In genomic region chr18:48640566-48641270, GRCh38 we compare ENCODE assay signal across 17 cellular contexts.
DNase-seq lines count a peak whose midpoint lies in the region; ATAC-seq and TF ChIP-seq lines count a peak whose summit lies in the region.
"Had no signal": no experiment of that assay in that cellular context is flagged by ENCODE, and none has a peak within 500 bp of the region (broad histone marks: within the 10 kb centered on the region; RNA-seq: fewer than 3 reads in every experiment).

No MANE protein-coding gene starts in this region.

- peak; percentile 22 for DNase-seq in activated CD8-positive, alpha-beta memory T cell treated with anti-CD3 and anti-CD28 coated beads, Interleukin-2, amount 50 U/mL, for 48 hours
- no peak for DNase-seq in activated CD8-positive, alpha-beta memory T cell treated with anti-CD3 and anti-CD28 coated beads, Interleukin-2, amount 10 ng/mL, durations not matched to agents 7 days and 5 days
- peak; percentile 72 for DNase-seq in IMR-90
- DNase-seq in dermis blood vessel endothelial cell: peak; percentile 50
- peak; percentile 88 for DNase-seq in osteoblast (ENCODE audit: insufficient read length, low spot score, missing footprints)
- DNase-seq in trophoblast cell: no peak
- DNase-seq: activated CD4-positive, alpha-beta T cell treated with anti-CD3 and anti-CD28 coated beads, Interleukin-2, amount 50 U/mL, for 1 hour; activated naive CD4-positive, alpha-beta T cell treated with anti-CD3 and anti-CD28 coated beads, Interleukin-2, amount 50 U/mL, for 16 hours; left colon; NCI-H2029 treated with DMSO at 0.1 percent for 48 hours; NCI-H82; retina had no signal

- no peak overlapping the region; the same call in 1 of the 2 replicates for H3K18ac ChIP-seq in IMR-90 (ENCODE audit: low read depth, low read length)
- no peak overlapping the region for H3K18ac ChIP-seq in trophoblast cell (ENCODE audit: low read length)

- ATAC-seq in activated CD8-positive, alpha-beta memory T cell treated with anti-CD3 and anti-CD28 coated beads, Interleukin-2, amount 10 ng/mL, durations not matched to agents 7 days and 5 days: no peak
- ATAC-seq in IMR-90 (ENCODE audit: low read depth) (peak; percentile 62), HG02981 (IDR thresholded peaks at IDR 0.05; ENCODE audit: unreplicated experiment) (no peak), HG02759 (IDR thresholded peaks at IDR 0.05; ENCODE audit: unreplicated experiment) (no peak)
- ATAC-seq: left colon, Panc1 had no signal

- H3K9ac ChIP-seq in IMR-90 (ENCODE audit: low read depth, low read length) (no peak overlapping the region), trophoblast cell (ENCODE audit: low read length) (no peak overlapping the region)

- H3K27me3 ChIP-seq in IMR-90 (ENCODE audit: control insufficient read depth, insufficient read depth, low read length) (no peaks in the 10 kb centered on the region), osteoblast (ENCODE audit: insufficient read depth, low read length) (no peaks in the 10 kb centered on the region), trophoblast cell (ENCODE audit: insufficient read depth, low read length) (no peaks in the 10 kb centered on the region)
- H3K27me3 ChIP-seq: uterus had no signal

- BruUV-seq in IMR-90 (replicated peaks; lab: Mats Ljungman, UMichigan): no TSS peak

- WGBS in IMR-90 (ENCODE audit: extremely low coverage in 2 of 2, insufficient read length in 1 of 2), 2 experiments: 60% methylated on average over 1 of the region's 6 CpGs; no CpG with 5 or more reads in 1 of the 2 experiments
- no CpG with 5 or more reads among the region's 6 CpGs for WGBS in trophoblast cell (ENCODE audit: extremely low coverage, insufficient coverage, insufficient read length)

- H4K20me1 ChIP-seq in IMR-90 (ENCODE audit: insufficient read depth, low read length): peaks cover 38% of the 10 kb centered on the region
- H4K20me1 ChIP-seq in osteoblast (ENCODE audit: insufficient read depth, low read length): peaks cover 89% of the 10 kb centered on the region

- 0 out of 3 replicates have a peak overlapping the region, but pooled peaks have one; percentile 13 for H2BK15ac ChIP-seq in IMR-90 (ENCODE audit: low read depth, low read length)

- TF ChIP-seq RAD21 in IMR-90 (IDR thresholded peaks at IDR 0.05; ENCODE audit: low read length): peak; percentile 15; the same call in 1 of the 2 replicates

- H3K4ac ChIP-seq in IMR-90 (ENCODE audit: low read depth, low read length) (peak overlapping the region; percentile 34), trophoblast cell (ENCODE audit: low read depth, low read length) (no peak overlapping the region)

- dilution Hi-C loops in IMR-90 (cut with HindIII; ENCODE audit: low sequenced_read_pairs, unreplicated experiment): no loop called here

- H3K27ac ChIP-seq in IMR-90 (ENCODE audit: insufficient read depth, low read length): peak overlapping the region; percentile 23; the same call in 1 of the 2 replicates
- no peak overlapping the region for H3K27ac ChIP-seq in osteoblast (ENCODE audit: low read depth, low read length)
- no peak overlapping the region for H3K27ac ChIP-seq in trophoblast cell (ENCODE audit: low read depth, low read length)
- H3K27ac ChIP-seq: uterus had no signal

- peak overlapping the region; percentile 14; the same call in 1 of the 2 replicates for H3K23ac ChIP-seq in IMR-90 (ENCODE audit: low read depth, low read length)
- H3K23ac ChIP-seq in trophoblast cell (ENCODE audit: low read length): no peak overlapping the region

- no peak for TF ChIP-seq POLR2A in IMR-90 (IDR thresholded peaks at IDR 0.05; ENCODE audit: low read depth, low read length)

- peaks cover 57% of the 10 kb centered on the region for H3K9me1 ChIP-seq in IMR-90 (ENCODE audit: insufficient read depth, low read length)

- H4K12ac ChIP-seq in trophoblast cell (ENCODE audit: low read depth, low read length): no peak overlapping the region

- peak overlapping the region; percentile 58 for H2BK120ac ChIP-seq in IMR-90 (ENCODE audit: low read depth, low read length)
- no peak overlapping the region for H2BK120ac ChIP-seq in trophoblast cell (ENCODE audit: insufficient read depth, low read length, poor library complexity)

- H3K4me3 Mint-ChIP-seq in activated CD8-positive, alpha-beta memory T cell treated with anti-CD3 and anti-CD28 coated beads, Interleukin-2, amount 10 ng/mL, durations not matched to agents 7 days and 5 days: no peak overlapping the region
- H3K4me3 Mint-ChIP-seq: brain had no signal

- peak overlapping the region; percentile 15 for H2BK5ac ChIP-seq in IMR-90 (ENCODE audit: low read depth, low read length, poor library complexity, severe bottlenecking)
- H2BK5ac ChIP-seq in trophoblast cell (ENCODE audit: low read depth, low read length, poor library complexity): no peak overlapping the region

- H3K14ac ChIP-seq in IMR-90 (replicated peaks; ENCODE audit: low read depth, low read length) (peak overlapping the region; percentile 51; the same call in 1 of the 2 replicates), trophoblast cell (ENCODE audit: low read length) (no peak overlapping the region)

- H2AK9ac ChIP-seq in IMR-90 (replicated peaks; ENCODE audit: low read depth, low read length, poor library complexity): no peak overlapping the region

- no peak overlapping the region for H3K56ac ChIP-seq in IMR-90 (ENCODE audit: extremely low read depth, insufficient read depth, low read length)

- no peak overlapping the region for H3K4me3 ChIP-seq in IMR-90 (ENCODE audit: insufficient read depth, low read depth, low read length)
- H3K4me3 ChIP-seq in osteoblast (ENCODE audit: insufficient read depth, low read length): no peak overlapping the region
- H3K4me3 ChIP-seq in trophoblast cell (ENCODE audit: low read depth, low read length): no peak overlapping the region
- H3K4me3 ChIP-seq: uterus had no signal

- H2AFZ ChIP-seq in IMR-90 (replicated peaks; ENCODE audit: low read length, poor library complexity): no peak overlapping the region
- H2AFZ ChIP-seq in osteoblast (ENCODE audit: low read length): no peak overlapping the region
- no peak overlapping the region for H2AFZ ChIP-seq in trophoblast cell (ENCODE audit: insufficient read depth, low read length, poor library complexity)

- H3K79me2 ChIP-seq in osteoblast (ENCODE audit: insufficient read depth, low read length): peaks cover 6% of the 10 kb centered on the region
- H3K79me2 ChIP-seq in trophoblast cell (ENCODE audit: control insufficient read depth, insufficient read depth, low read length, poor library complexity): no peaks in the 10 kb centered on the region

- no peaks in the 10 kb centered on the region for H3K27me3 Mint-ChIP-seq in activated CD8-positive, alpha-beta memory T cell treated with anti-CD3 and anti-CD28 coated beads, Interleukin-2, amount 10 ng/mL, durations not matched to agents 7 days and 5 days

- no peak overlapping the region for H3K27ac Mint-ChIP-seq in activated CD8-positive, alpha-beta memory T cell treated with anti-CD3 and anti-CD28 coated beads, Interleukin-2, amount 10 ng/mL, durations not matched to agents 7 days and 5 days

- no peaks in the 10 kb centered on the region for H3K36me3 Mint-ChIP-seq in activated CD8-positive, alpha-beta memory T cell treated with anti-CD3 and anti-CD28 coated beads, Interleukin-2, amount 10 ng/mL, durations not matched to agents 7 days and 5 days

- H2BK12ac ChIP-seq in trophoblast cell (ENCODE audit: low read length): no peak overlapping the region

- no peak overlapping the region for H4K5ac ChIP-seq in IMR-90 (ENCODE audit: low read depth, low read length)

- in situ Hi-C loops in IMR-90 (cut with MboI; ENCODE audit: low sequenced_read_pairs): loop anchor here (25.0 kb wide), 1 partner anchor 1647 kb away; the partner anchor contains the start of genes CXXC1 and MBD1

- POLR2A ChIA-PET in IMR-90 (lab: Charles Lee; ENCODE audit: unreplicated experiment): no interaction called here

- H3K4me2 ChIP-seq in IMR-90 (ENCODE audit: low read depth, low read length) (0 out of 2 replicates have a peak overlapping the region, but pooled peaks have one; percentile 3), osteoblast (ENCODE audit: insufficient read depth, low read length) (peak overlapping the region; percentile 24), trophoblast cell (ENCODE audit: low read length) (no peak overlapping the region)

- H4K91ac ChIP-seq in IMR-90 (ENCODE audit: insufficient read depth, low read depth, low read length) (peak overlapping the region; percentile 66), trophoblast cell (ENCODE audit: low read depth, low read length) (no peak overlapping the region)

- H3K4me1 Mint-ChIP-seq in activated CD8-positive, alpha-beta memory T cell treated with anti-CD3 and anti-CD28 coated beads, Interleukin-2, amount 10 ng/mL, durations not matched to agents 7 days and 5 days: no peaks in the 10 kb centered on the region

- peak overlapping the region; percentile 23; the same call in 1 of the 2 replicates for H2BK20ac ChIP-seq in IMR-90 (ENCODE audit: low read depth, low read length)

- CTCF ChIA-PET in activated CD8-positive, alpha-beta memory T cell treated with anti-CD3 and anti-CD28 coated beads, Interleukin-2, amount 10 ng/mL, durations not matched to agents 7 days and 5 days (lab: Charles Lee): interaction anchor here (1.4 kb wide), 1 partner anchor 165 kb away, joined by 4 read pairs; no protein-coding TSS in a partner anchor
- CTCF ChIA-PET in IMR-90 (lab: Yijun Ruan, JAX): interaction anchor here (1.1 to 1.2 kb wide), 3 partner anchors 22 to 165 kb away, joined by 3 to 4 read pairs (median 3); no protein-coding TSS in a partner anchor

- H3K9me3 ChIP-seq in IMR-90 (ENCODE audit: control insufficient read depth, insufficient read depth, low read length): no peaks in the 10 kb centered on the region
- H3K9me3 ChIP-seq in osteoblast (ENCODE audit: low read depth, low read length): no peaks in the 10 kb centered on the region
- H3K9me3 ChIP-seq in trophoblast cell (ENCODE audit: insufficient read depth, low read depth, low read length): no peaks in the 10 kb centered on the region
- H3K9me3 ChIP-seq: uterus had no signal

- H3K4me1 ChIP-seq in IMR-90 (ENCODE audit: control insufficient read depth, insufficient read depth, low read length): peaks cover 35% of the 10 kb centered on the region
- peaks cover 13% of the 10 kb centered on the region for H3K4me1 ChIP-seq in osteoblast (ENCODE audit: insufficient read depth, low read length)
- H3K4me1 ChIP-seq in trophoblast cell (ENCODE audit: control insufficient read depth in 1 of 2, insufficient read depth in 2 of 2, low read length in 2 of 2): peaks cover 3% of the 10 kb centered on the region in 2 experiments
- H3K4me1 ChIP-seq: uterus had no signal

- intact Hi-C loops in IMR-90 (cut with micrococcal nuclease): no loop called here

- peak overlapping the region; percentile 10 to 48; a peak in 1 of 4 replicates for H4K8ac ChIP-seq in IMR-90 (ENCODE audit: low read depth in 2 of 2, low read length in 2 of 2)
- H4K8ac ChIP-seq in trophoblast cell (ENCODE audit: low read depth, low read length): no peak overlapping the region

- H3K9me3 Mint-ChIP-seq in activated CD8-positive, alpha-beta memory T cell treated with anti-CD3 and anti-CD28 coated beads, Interleukin-2, amount 10 ng/mL, durations not matched to agents 7 days and 5 days (ENCODE audit: low read depth): no peaks in the 10 kb centered on the region

- H3K36me3 ChIP-seq in IMR-90 (ENCODE audit: control insufficient read depth, insufficient read depth, low read length) (peaks cover 20% of the 10 kb centered on the region), osteoblast (ENCODE audit: insufficient read depth, low read length) (peaks cover 10% of the 10 kb centered on the region), trophoblast cell (ENCODE audit: control insufficient read depth in 1 of 2, insufficient read depth in 2 of 2, low read length in 2 of 2) (peaks cover 10 to 14% of the 10 kb centered on the region in 2 experiments)
- H3K36me3 ChIP-seq: uterus had no signal

- H2AK5ac ChIP-seq in IMR-90 (ENCODE audit: low read depth, low read length) (peak overlapping the region; percentile 48), trophoblast cell (ENCODE audit: low read length) (no peak overlapping the region)

- TF ChIP-seq CTCF in IMR-90 (conservative IDR thresholded peaks at IDR 0.05; ENCODE audit: low read depth, low read length) (peak; percentile 13; the same call in 1 of the 2 replicates), osteoblast (IDR thresholded peaks at IDR 0.05; ENCODE audit: extremely low read depth, low read depth, low read length) (no peak)

- H3K79me1 ChIP-seq in IMR-90 (ENCODE audit: low read depth in 1 of 2, low read length in 2 of 2) (peaks cover 62 to 100% of the 10 kb centered on the region in 2 experiments), trophoblast cell (ENCODE audit: low read length) (no peaks in the 10 kb centered on the region)

Comparison
In these comparisons a context has a peak if more than half of its experiments do, and no peak if none do; other contexts are left out.
1. DNase-seq: peak in activated CD8-positive, alpha-beta memory T cell treated with anti-CD3 and anti-CD28 coated beads, Interleukin-2, amount 50 U/mL, for 48 hours (single experiment), IMR-90 (single experiment), dermis blood vessel endothelial cell (single experiment) and osteoblast (single experiment); none in activated CD8-positive, alpha-beta memory T cell treated with anti-CD3 and anti-CD28 coated beads, Interleukin-2, amount 10 ng/mL, durations not matched to agents 7 days and 5 days (single experiment) and trophoblast cell (0 of 2).